Comparison of ENCODE assay signal across 8 cellular contexts in the genomic region with DNA sequence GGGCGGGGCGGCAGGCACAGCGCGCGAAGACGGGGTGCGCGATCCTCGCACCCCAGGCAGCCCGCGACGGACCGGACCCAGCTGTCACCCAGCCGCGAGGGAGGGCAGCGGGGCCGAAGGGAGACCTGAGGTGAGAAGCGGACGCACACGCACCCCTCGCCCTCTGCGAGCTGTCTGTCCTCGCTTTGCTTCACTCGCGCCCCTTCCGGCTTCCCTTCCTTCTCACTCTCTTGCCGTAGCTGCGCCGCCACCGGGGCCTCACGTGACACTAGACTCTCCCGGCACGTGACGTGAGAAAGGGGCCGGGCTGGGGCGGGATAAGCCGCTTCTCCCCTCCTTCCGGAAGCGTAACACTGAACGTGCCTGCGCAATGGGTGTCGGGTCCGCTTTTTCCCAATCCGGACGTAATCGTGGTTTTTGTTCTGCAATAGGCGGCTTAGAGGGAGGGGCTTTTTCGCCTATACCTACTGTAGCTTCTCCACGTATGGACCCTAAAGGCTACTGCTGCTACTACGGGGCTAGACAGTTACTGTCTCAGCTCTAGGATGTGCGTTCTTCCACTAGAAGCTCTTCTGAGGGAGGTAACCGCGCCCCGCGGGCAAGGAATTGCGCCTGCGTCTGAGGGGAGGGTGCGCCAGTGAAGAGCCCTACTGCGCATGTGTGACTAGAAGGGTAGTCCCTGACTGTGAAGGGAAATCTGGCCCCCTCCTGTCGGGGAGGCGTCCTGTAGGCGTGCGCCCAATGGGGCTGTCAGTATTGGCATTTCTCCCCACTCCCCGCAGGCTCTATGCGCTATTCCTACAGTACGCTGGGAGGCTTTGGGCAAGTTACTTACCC. TPM values are rescaled to one million over a fixed set of nuclear protein-coding genes. Genes with fewer than 3 reads are reported as not detected.
DNase-seq lines count a peak whose midpoint lies in the region; ATAC-seq, FAIRE-seq and TF ChIP-seq lines count a peak whose summit lies in the region.

A gene (minus strand): TSS at position 270 of the 837 bp plus-strand sequence. CDS start 434 bp downstream, outside the sequence.
A gene with protein sequence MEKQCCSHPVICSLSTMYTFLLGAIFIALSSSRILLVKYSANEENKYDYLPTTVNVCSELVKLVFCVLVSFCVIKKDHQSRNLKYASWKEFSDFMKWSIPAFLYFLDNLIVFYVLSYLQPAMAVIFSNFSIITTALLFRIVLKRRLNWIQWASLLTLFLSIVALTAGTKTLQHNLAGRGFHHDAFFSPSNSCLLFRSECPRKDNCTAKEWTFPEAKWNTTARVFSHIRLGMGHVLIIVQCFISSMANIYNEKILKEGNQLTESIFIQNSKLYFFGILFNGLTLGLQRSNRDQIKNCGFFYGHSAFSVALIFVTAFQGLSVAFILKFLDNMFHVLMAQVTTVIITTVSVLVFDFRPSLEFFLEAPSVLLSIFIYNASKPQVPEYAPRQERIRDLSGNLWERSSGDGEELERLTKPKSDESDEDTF (plus strand): TSS at position 353 of the 837 bp plus-strand sequence. CDS start 1,359 bp downstream, outside the sequence.

- 0% methylated on average over 58 to 66 of the region's 66 CpGs for WGBS in aorta, 2 donors

- ATAC-seq in HG02981 (IDR thresholded peaks at IDR 0.05; ENCODE audit: unreplicated experiment) (peak; percentile 77), aorta (ENCODE audit: low FRiP score) (peak; percentile 99)

- TF ChIP-seq CTCF in astrocyte of the cerebellum (IDR thresholded peaks at IDR 0.05; ENCODE audit: low read depth, low read length, missing control alignments) = no peak

- H3K4me3 ChIP-seq in astrocyte of the cerebellum (ENCODE audit: low read depth, low read length) (peak within 1 kb of the TSS; percentile 95), rectal smooth muscle tissue (ENCODE audit: low read length) (peak within 1 kb of the TSS; percentile 94), aorta (ENCODE audit: low read length in 2 of 2) (peak within 1 kb of the TSS; percentile 85 to 87)

- peak within 1 kb of the TSS; percentile 97 for H3K9ac ChIP-seq in rectal smooth muscle tissue (ENCODE audit: low read length)

- H3K36me3 ChIP-seq in rectal smooth muscle tissue (ENCODE audit: control insufficient read depth, insufficient read depth, low read length) = no peaks in the 10 kb centered on the region
- H3K36me3 ChIP-seq in aorta (ENCODE audit: control insufficient read depth in 1 of 2, insufficient read depth in 2 of 2, low read length in 1 of 2) = no peaks in the 10 kb centered on the region

- DNase-seq in GM18507 (ENCODE audit: extremely low spot score, insufficient read length, low read depth) (peak; percentile 86), NCI-H2029 treated with DMSO at 0.1 percent for 48 hours (lab: John Stamatoyannopoulos, UW) (peak; percentile 99), T-helper 9 cell (peak; percentile 99), astrocyte of the cerebellum (ENCODE audit: low read depth) (peak; percentile 93), hepatic stellate cell (ENCODE audit: low spot score) (peak; percentile 96), aorta (peak; percentile 99 to 100)

- H3K27ac ChIP-seq in rectal smooth muscle tissue (ENCODE audit: low read depth, low read length) (peak within 1 kb of the TSS; percentile 91), aorta (ENCODE audit: low read depth in 1 of 2, low read length in 2 of 2) (peak within 1 kb of the TSS; percentile 73 to 90)

- H3K4me1 ChIP-seq in rectal smooth muscle tissue (ENCODE audit: control insufficient read depth, insufficient read depth, low read length) (no peaks in the 10 kb centered on the region), aorta (ENCODE audit: control insufficient read depth in 1 of 2, insufficient read depth in 2 of 2, low read length in 2 of 2) (peaks cover 0 to 1% of the 10 kb centered on the region in 2 donors)

- peak; percentile 98 for FAIRE-seq in GM18507 (lab: Jason Lieb, UNC)

- H3K27me3 ChIP-seq in rectal smooth muscle tissue (ENCODE audit: control insufficient read depth, insufficient read depth, low read length) (no peaks in the 10 kb centered on the region), aorta (ENCODE audit: control insufficient read depth in 1 of 2, insufficient read depth in 2 of 2, low read length in 1 of 2) (no peaks in the 10 kb centered on the region)

- intact Hi-C loops in aorta (cut with DNase I) = loop anchor here in 1 of 2 donors (5.0 kb wide), 1 partner anchor 80 kb away; a partner anchor contains a TSS

- in situ Hi-C loops in astrocyte of the cerebellum (cut with HindIII; ENCODE audit: low sequenced_read_pairs) = no loop called here

- H3K9me3 ChIP-seq in aorta (ENCODE audit: control insufficient read depth, low read length) = no peaks in the 10 kb centered on the region

RNA-seq across cellular contexts. Expression of the first gene that starts in this region (rescaled TPM):
- total RNA-seq in aorta = 10 to 100 TPM; 47.7 to 53.0 TPM
- polyA plus RNA-seq in aorta = 10 to 100 TPM; 44.9 to 82.8 TPM

RNA-seq across cellular contexts. Expression of the second gene that starts in this region (rescaled TPM):
- 10 to 100 TPM; 25.2 to 30.5 TPM for total RNA-seq in aorta
- polyA plus RNA-seq in aorta = 10 to 100 TPM; 10.0 to 25.7 TPM

Comparison
In these comparisons a context has a peak if more than half of its experiments do, and no peak if none do; other contexts are left out.
1. Peak in every context shown above with its lines: DNase-seq, ATAC-seq, H3K4me3 ChIP-seq and H3K27ac ChIP-seq.